ENCODE assay signal across 14 cellular contexts in genomic region chr12:107349839-107350238, GRCh38.
A peak's percentile ranks its signal among the peaks of the same experiment; 100 is the strongest.
DNase-seq lines count a peak whose midpoint lies in the region; ATAC-seq and TF ChIP-seq lines count a peak whose summit lies in the region.
"Had no signal": no experiment of that assay in that cellular context is flagged by ENCODE, and none has a peak within 500 bp of the region (broad histone marks: within the 10 kb centered on the region; RNA-seq: fewer than 3 reads in every experiment).

No MANE protein-coding gene starts in this region.

- H3K56ac ChIP-seq in H9 (ENCODE audit: insufficient read length, low read depth, low read length), result no peak overlapping the region

- no peak overlapping the region for H2BK5ac ChIP-seq in H9 (ENCODE audit: insufficient read length, low read length)

- H4K5ac ChIP-seq in H9 (ENCODE audit: insufficient read length, low read depth, low read length), result no peak overlapping the region

- POLR2A ChIA-PET in PC-3 (lab: Charles Lee; ENCODE audit: unreplicated experiment), result no interaction called here

- no peak overlapping the region for H4K91ac ChIP-seq in H9 (ENCODE audit: insufficient read length, low read depth, low read length)

- no CpG with 5 or more reads among the region's 2 CpGs for WGBS in H9 (ENCODE audit: extremely low coverage, insufficient read length, low lambda C conversion rate)

- no peak overlapping the region for H3K14ac ChIP-seq in H9 (ENCODE audit: insufficient read depth, low read length)

- TF ChIP-seq CTCF in H9 (conservative IDR thresholded peaks at IDR 0.05), result no peak
- TF ChIP-seq CTCF in PC-3 (conservative IDR thresholded peaks at IDR 0.05; ENCODE audit: low read depth, low read length), result no peak
- TF ChIP-seq CTCF in CD14-positive monocyte (IDR thresholded peaks at IDR 0.05), result no peak
- TF ChIP-seq CTCF in Peyer's patch (IDR thresholded peaks at IDR 0.05), result no peak

- H3K4me3 ChIP-seq in PC-3 (ENCODE audit: low read length), result peak overlapping the region; percentile 19; the same call in 1 of the 2 replicates
- no peak overlapping the region for H3K4me3 ChIP-seq in Peyer's patch
- H3K4me3 ChIP-seq: GM23248 had no signal

- H2AK5ac ChIP-seq in H9 (ENCODE audit: insufficient read length, low read length), result no peak overlapping the region

- H3K4me1 Mint-ChIP-seq in H9 (no peaks in the 10 kb centered on the region), CD14-positive monocyte (peaks cover 32% of the 10 kb centered on the region)

- ATAC-seq in PC-3, result no peak
- no peak for ATAC-seq in HG03442 (IDR thresholded peaks at IDR 0.05; ENCODE audit: unreplicated experiment)
- ATAC-seq: CD8-positive, alpha-beta T cell had no signal

- H3T11ph ChIP-seq in H9 (ENCODE audit: low read length), result no peak overlapping the region

- H3K27me3 ChIP-seq in H9 (ENCODE audit: insufficient read depth, low read length) (no peaks in the 10 kb centered on the region), PC-3 (ENCODE audit: low read length) (no peaks in the 10 kb centered on the region), Peyer's patch (no peaks in the 10 kb centered on the region)

- CTCF ChIA-PET in PC-3 (lab: Charles Lee), result no interaction called here

- H3K27ac ChIP-seq in H9 (ENCODE audit: insufficient read length, low read depth, low read length) (no peak overlapping the region), PC-3 (ENCODE audit: low read length) (peak overlapping the region; percentile 68), Peyer's patch (no peak overlapping the region)
- H3K27ac ChIP-seq: GM23248 had no signal

- H3F3A ChIP-seq in PC-3 (ENCODE audit: low read length, unreplicated experiment), result peaks cover 9% of the 10 kb centered on the region

- H3K79me1 ChIP-seq in H9 (ENCODE audit: insufficient read depth, low read depth, low read length, poor library complexity, severe bottlenecking), result no peaks in the 10 kb centered on the region

- TF ChIP-seq POLR2A in Peyer's patch (IDR thresholded peaks at IDR 0.05), result no peak

- H3K23me2 ChIP-seq in H9 (ENCODE audit: insufficient read length, low read depth, low read length, poor library complexity, severe bottlenecking), result no peaks in the 10 kb centered on the region

- no TSS peak for BruUV-seq in PC-3 (replicated peaks; lab: Mats Ljungman, UMichigan)

- no peak overlapping the region for H3K23ac ChIP-seq in H9 (ENCODE audit: insufficient read length, low read depth, low read length)

- H4K20me1 ChIP-seq in H9 (ENCODE audit: control insufficient read depth, insufficient read depth, insufficient read length) (no peaks in the 10 kb centered on the region), PC-3 (ENCODE audit: low read length) (no peaks in the 10 kb centered on the region)

- DNase-seq in H9 (no peak), PC-3 (peak; percentile 73), dermis blood vessel endothelial cell (peak; percentile 23), CD14-positive monocyte (ENCODE audit: low spot score) (no peak), DMS153 treated with DMSO at 0.1 percent for 48 hours (lab: John Stamatoyannopoulos, UW; ENCODE audit: unreplicated experiment) (no peak), Peyer's patch (no peak)
- DNase-seq: AML-193; CD8-positive, alpha-beta T cell; HCEC 1CT; KBM-7 had no signal

- 0 out of 2 replicates have a peak, but pooled peaks cover 5% of the 10 kb centered on the region for H3K36me3 ChIP-seq in PC-3 (ENCODE audit: low read depth, low read length)
- H3K36me3 ChIP-seq in Peyer's patch, result no peaks in the 10 kb centered on the region

- 0 out of 2 replicates have a peak overlapping the region, but pooled peaks have one; percentile 12 for H2BK15ac ChIP-seq in H9 (ENCODE audit: low read depth, low read length)

- H3K79me2 ChIP-seq in H9 (ENCODE audit: insufficient read depth, low read length), result no peaks in the 10 kb centered on the region
- peaks cover 56% of the 10 kb centered on the region for H3K79me2 ChIP-seq in PC-3 (ENCODE audit: low read length)

- no peak overlapping the region for H3K4ac ChIP-seq in H9 (ENCODE audit: low read depth, low read length)

- H3K27ac Mint-ChIP-seq in H9 (no peak overlapping the region), CD14-positive monocyte (peak overlapping the region in 1 of 7 donors; percentile 15)
- H3K27ac Mint-ChIP-seq: CD8-positive, alpha-beta T cell; HFFc6; IgD-negative memory B cell had no signal

- H3K4me2 ChIP-seq in H9 (ENCODE audit: insufficient read depth, insufficient read length, low read length) (no peak overlapping the region), PC-3 (ENCODE audit: low read length) (peak overlapping the region; percentile 54)

- no peaks in the 10 kb centered on the region for H3K9me2 ChIP-seq in PC-3 (replicated peaks; ENCODE audit: low read length)

- peaks cover 5% of the 10 kb centered on the region; the same call in 1 of the 2 replicates for H3K27me3 Mint-ChIP-seq in H9 (ENCODE audit: low read depth)
- H3K27me3 Mint-ChIP-seq in CD14-positive monocyte (ENCODE audit: low read depth in 3 of 3), result peaks cover 0 to 2% (median 2%) of the 10 kb centered on the region in 3 donors

- H2BK12ac ChIP-seq in H9 (ENCODE audit: insufficient read length, low read depth, low read length), result no peak overlapping the region

- H2BK20ac ChIP-seq in H9 (ENCODE audit: low read depth, low read length, poor library complexity, severe bottlenecking), result no peak overlapping the region

- intact Hi-C loops in PC-3 (cut with micrococcal nuclease), result no loop called here
- intact Hi-C loops in CD14-positive monocyte (cut with micrococcal nuclease), result no loop called here

- no peaks in the 10 kb centered on the region for H3K9me3 ChIP-seq in H9 (ENCODE audit: control insufficient read depth, low read depth, low read length)
- H3K9me3 ChIP-seq in PC-3 (ENCODE audit: low read length), result no peaks in the 10 kb centered on the region
- H3K9me3 ChIP-seq in Peyer's patch, result no peaks in the 10 kb centered on the region

- H3K9me3 Mint-ChIP-seq in H9 (peaks cover 10 to 15% of the 10 kb centered on the region in 2 experiments), CD14-positive monocyte (peaks cover 0 to 9% (median 2%) of the 10 kb centered on the region in 7 donors)
- H3K9me3 Mint-ChIP-seq: CD8-positive, alpha-beta T cell had no signal

- H3K18ac ChIP-seq in H9 (ENCODE audit: insufficient read length, low read depth, low read length), result no peak overlapping the region

- no peak overlapping the region for H3K4me3 Mint-ChIP-seq in H9
- no peak overlapping the region for H3K4me3 Mint-ChIP-seq in CD14-positive monocyte
- H3K4me3 Mint-ChIP-seq: CD8-positive, alpha-beta T cell; HFFc6; IgD-negative memory B cell had no signal

- no peak overlapping the region for H4K8ac ChIP-seq in H9 (replicated peaks; ENCODE audit: insufficient read length, low read depth, low read length)

- H3K4me1 ChIP-seq in H9 (ENCODE audit: insufficient read depth, low read length), result no peaks in the 10 kb centered on the region; the same call in 1 of the 2 replicates
- H3K4me1 ChIP-seq in PC-3 (ENCODE audit: insufficient read depth, low read length), result peaks cover 65% of the 10 kb centered on the region
- H3K4me1 ChIP-seq in Peyer's patch, result no peaks in the 10 kb centered on the region

- H2BK120ac ChIP-seq in H9 (ENCODE audit: low read depth, low read length, poor library complexity, severe bottlenecking), result no peak overlapping the region

- H3K36me3 Mint-ChIP-seq in H9 (ENCODE audit: insufficient read depth in 1 of 3, low read depth in 3 of 3) (peaks cover 4 to 15% (median 5%) of the 10 kb centered on the region in 3 experiments; a peak in 6 of 7 replicates), CD14-positive monocyte (peaks cover 0 to 2% of the 10 kb centered on the region in 2 donors)
- H3K36me3 Mint-ChIP-seq: CD8-positive, alpha-beta T cell; IgD-negative memory B cell had no signal

- no peak overlapping the region for H2AFZ ChIP-seq in H9 (ENCODE audit: low read length)
- H2AFZ ChIP-seq in PC-3 (ENCODE audit: low read length), result no peak overlapping the region
- H2AFZ ChIP-seq: GM23248 had no signal

- H3K9ac ChIP-seq in H9 (ENCODE audit: extremely low read depth, insufficient read length, low read length) (no peak overlapping the region), PC-3 (ENCODE audit: low read length) (0 out of 2 replicates have a peak overlapping the region, but pooled peaks have one; percentile 5)
- H3K9ac ChIP-seq: GM23248 had no signal

Comparison
In these comparisons a context has a peak if more than half of its experiments do, and no peak if none do; other contexts are left out.
1. DNase-seq: peak in PC-3 (single experiment) and dermis blood vessel endothelial cell (single experiment); none in H9 (single experiment), CD14-positive monocyte (single experiment), DMS153 treated with DMSO at 0.1 percent for 48 hours (single experiment) and Peyer's patch (0 of 3).